15 cellular contexts compared by ENCODE assay signal in genomic region chr10:86498608-86499007, GRCh38. TPM values are rescaled to one million over a fixed set of nuclear protein-coding genes. Genes with fewer than 3 reads are reported as not detected.
DNase-seq lines count a peak whose midpoint lies in the region; ATAC-seq and TF ChIP-seq lines count a peak whose summit lies in the region.
"Had no signal": no experiment of that assay in that cellular context is flagged by ENCODE, and none has a peak within 500 bp of the region (broad histone marks: within the 10 kb centered on the region; RNA-seq: fewer than 3 reads in every experiment).

No MANE protein-coding gene starts in this region.

- DNase-seq in activated CD4-positive, alpha-beta T cell treated with anti-CD3 and anti-CD28 coated beads for 36 hours = no peak
- DNase-seq in activated CD4-positive, alpha-beta T cell treated with anti-CD3 and anti-CD28 coated beads, Interleukin-2, amount 50 U/mL, for 48 hours = no peak
- no peak for DNase-seq in CD8-positive, alpha-beta T cell
- DNase-seq in mesothelial cell of epicardium (ENCODE audit: low spot score in 2 of 2, unreplicated experiment in 2 of 2) (no peak), middle frontal gyrus (ENCODE audit: extremely low spot score, low spot score) (no peak), HK-2 (ENCODE audit: unreplicated experiment) (no peak), GF-D8 (lab: John Stamatoyannopoulos, UW) (no peak)
- DNase-seq: HFFc6, KBM-7, NCI-H187, NCI-H446, RPMI8226, SIG-M5 had no signal

- no peak for TF ChIP-seq CTCF in CD8-positive, alpha-beta T cell (IDR thresholded peaks at IDR 0.05)
- TF ChIP-seq CTCF in SU-DHL-6 (IDR thresholded peaks at IDR 0.05; ENCODE audit: insufficient read depth, low read length, poor library complexity, severe bottlenecking) = no peak
- no peak for TF ChIP-seq CTCF in mesothelial cell of epicardium (IDR thresholded peaks at IDR 0.05; ENCODE audit: unreplicated experiment)

- H3K4me2 ChIP-seq in SU-DHL-6 (ENCODE audit: low read depth, low read length, poor library complexity, severe bottlenecking) = no peak overlapping the region
- H3K4me2 ChIP-seq: BLaER1 treated with 17β-estradiol and CSF1 and Interleukin-3, amounts not matched to agents 10 nM and 100 nM had no signal

- no peaks in the 10 kb centered on the region for H3K4me1 ChIP-seq in CD8-positive, alpha-beta T cell (ENCODE audit: insufficient read depth, low read length)

- peak overlapping the region; percentile 19 for H3K27ac Mint-ChIP-seq in activated CD4-positive, alpha-beta T cell treated with anti-CD3 and anti-CD28 coated beads for 36 hours
- H3K27ac Mint-ChIP-seq in CD8-positive, alpha-beta T cell = peak overlapping the region; percentile 23
- peak overlapping the region; percentile 69 for H3K27ac Mint-ChIP-seq in mesothelial cell of epicardium
- H3K27ac Mint-ChIP-seq: HFFc6 had no signal

- peaks cover 30% of the 10 kb centered on the region for H4K20me1 ChIP-seq in SU-DHL-6 (ENCODE audit: low read depth, low read length)

- ATAC-seq in activated CD4-positive, alpha-beta T cell treated with anti-CD3 and anti-CD28 coated beads for 36 hours = no peak
- no peak for ATAC-seq in CD8-positive, alpha-beta T cell

- H3K27ac ChIP-seq in CD8-positive, alpha-beta T cell (ENCODE audit: low read depth, low read length) = no peak overlapping the region
- H3K27ac ChIP-seq in SU-DHL-6 (ENCODE audit: low read depth, low read length) = peak overlapping the region; percentile 6; the same call in 1 of the 2 replicates
- H3K27ac ChIP-seq: BLaER1 treated with 17β-estradiol and CSF1 and Interleukin-3, amounts not matched to agents 10 nM and 100 nM had no signal

- no peak overlapping the region for H3K4me3 ChIP-seq in CD8-positive, alpha-beta T cell (ENCODE audit: low read depth, low read length)
- no peak overlapping the region for H3K4me3 ChIP-seq in SU-DHL-6 (ENCODE audit: insufficient read depth, low read length, poor library complexity, severe bottlenecking)
- H3K4me3 ChIP-seq: BLaER1 treated with 17β-estradiol and CSF1 and Interleukin-3, amounts not matched to agents 10 nM and 100 nM had no signal

- CTCF ChIA-PET in activated CD4-positive, alpha-beta T cell treated with anti-CD3 and anti-CD28 coated beads for 36 hours (lab: Charles Lee) = interaction anchor here (0.7 kb wide), 1 partner anchor 85 kb away, joined by 3 read pairs; no protein-coding TSS in a partner anchor
- CTCF ChIA-PET in CD8-positive, alpha-beta T cell (lab: Charles Lee) = no interaction called here

- no peaks in the 10 kb centered on the region for H3K9me3 Mint-ChIP-seq in activated CD4-positive, alpha-beta T cell treated with anti-CD3 and anti-CD28 coated beads for 36 hours (ENCODE audit: low read depth)
- H3K9me3 Mint-ChIP-seq in CD8-positive, alpha-beta T cell = no peaks in the 10 kb centered on the region
- H3K9me3 Mint-ChIP-seq in mesothelial cell of epicardium = no peaks in the 10 kb centered on the region
- H3K9me3 Mint-ChIP-seq: HFFc6 had no signal

- no peak overlapping the region for H2AFZ ChIP-seq in SU-DHL-6 (ENCODE audit: low read depth, low read length, severe bottlenecking)

- H3K9ac ChIP-seq in SU-DHL-6 (ENCODE audit: low read length) = no peak overlapping the region
- H3K9ac ChIP-seq: BLaER1 treated with 17β-estradiol and CSF1 and Interleukin-3, amounts not matched to agents 10 nM and 100 nM had no signal

- H3K4me3 Mint-ChIP-seq in activated CD4-positive, alpha-beta T cell treated with anti-CD3 and anti-CD28 coated beads for 36 hours = no peak overlapping the region
- H3K4me3 Mint-ChIP-seq in CD8-positive, alpha-beta T cell = no peak overlapping the region
- H3K4me3 Mint-ChIP-seq in mesothelial cell of epicardium = no peak overlapping the region
- H3K4me3 Mint-ChIP-seq: HFFc6 had no signal

- intact Hi-C loops in activated CD4-positive, alpha-beta T cell treated with anti-CD3 and anti-CD28 coated beads for 36 hours (cut with DNase I, micrococcal nuclease) = no loop called here
- intact Hi-C loops in CD8-positive, alpha-beta T cell (cut with DNase I, micrococcal nuclease) = no loop called here

- peaks cover 52% of the 10 kb centered on the region for H3K36me3 Mint-ChIP-seq in activated CD4-positive, alpha-beta T cell treated with anti-CD3 and anti-CD28 coated beads for 36 hours (ENCODE audit: low read depth)
- H3K36me3 Mint-ChIP-seq in CD8-positive, alpha-beta T cell = peaks cover 81% of the 10 kb centered on the region
- H3K36me3 Mint-ChIP-seq in mesothelial cell of epicardium = peaks cover 51% of the 10 kb centered on the region

- H3K27me3 ChIP-seq in CD8-positive, alpha-beta T cell (ENCODE audit: insufficient read depth, low read length) = no peaks in the 10 kb centered on the region
- no peaks in the 10 kb centered on the region for H3K27me3 ChIP-seq in SU-DHL-6 (ENCODE audit: low read length)
- H3K27me3 ChIP-seq: BLaER1 treated with 17β-estradiol and CSF1 and Interleukin-3, amounts not matched to agents 10 nM and 100 nM had no signal

- no peaks in the 10 kb centered on the region for H3K9me2 ChIP-seq in SU-DHL-6 (replicated peaks; ENCODE audit: insufficient read depth, low read length)

- POLR2A ChIA-PET in activated CD4-positive, alpha-beta T cell treated with anti-CD3 and anti-CD28 coated beads for 36 hours (lab: Charles Lee) = no interaction called here
- POLR2A ChIA-PET in CD8-positive, alpha-beta T cell (lab: Charles Lee) = no interaction called here

- no peaks in the 10 kb centered on the region for H3K27me3 Mint-ChIP-seq in activated CD4-positive, alpha-beta T cell treated with anti-CD3 and anti-CD28 coated beads for 36 hours
- no peaks in the 10 kb centered on the region for H3K27me3 Mint-ChIP-seq in CD8-positive, alpha-beta T cell (ENCODE audit: low read depth)
- no peaks in the 10 kb centered on the region for H3K27me3 Mint-ChIP-seq in mesothelial cell of epicardium (ENCODE audit: low read depth)

- H3K9me3 ChIP-seq in CD8-positive, alpha-beta T cell (ENCODE audit: low read length) = no peaks in the 10 kb centered on the region
- H3K9me3 ChIP-seq in SU-DHL-6 (ENCODE audit: insufficient read depth, low read length) = no peaks in the 10 kb centered on the region
- H3K9me3 ChIP-seq: BLaER1 treated with 17β-estradiol and CSF1 and Interleukin-3, amounts not matched to agents 10 nM and 100 nM had no signal

- peaks cover 50% of the 10 kb centered on the region for H3K4me1 Mint-ChIP-seq in activated CD4-positive, alpha-beta T cell treated with anti-CD3 and anti-CD28 coated beads for 36 hours
- peaks cover 65% of the 10 kb centered on the region for H3K4me1 Mint-ChIP-seq in CD8-positive, alpha-beta T cell (ENCODE audit: low read depth)
- H3K4me1 Mint-ChIP-seq in mesothelial cell of epicardium = no peaks in the 10 kb centered on the region

- no peaks in the 10 kb centered on the region for H3K36me3 ChIP-seq in CD8-positive, alpha-beta T cell (ENCODE audit: insufficient read depth, low read length)
- peaks cover 79% of the 10 kb centered on the region for H3K36me3 ChIP-seq in SU-DHL-6 (ENCODE audit: low read length)

- peaks cover 100% of the 10 kb centered on the region for H3K79me2 ChIP-seq in SU-DHL-6 (ENCODE audit: insufficient read depth, low read length)

- H3F3A ChIP-seq in SU-DHL-6 (ENCODE audit: insufficient read depth) = peaks cover 18% of the 10 kb centered on the region

RNA-seq across cellular contexts. Expression of gene WAPL, which starts 23.0 kb away (rescaled TPM):
- total RNA-seq in activated CD4-positive, alpha-beta T cell treated with anti-CD3 and anti-CD28 coated beads for 36 hours = 10 to 100 TPM; 37.4 to 43.2 TPM
- total RNA-seq in CD8-positive, alpha-beta T cell = 10 to 100 TPM; 35.3 to 36.0 TPM
- total RNA-seq in mesothelial cell of epicardium = 42.8 to 43.4 TPM (median 43.3 TPM) in 3 replicates

Comparison
In these comparisons a context has a peak if more than half of its experiments do, and no peak if none do; other contexts are left out.
1. H3K27ac Mint-ChIP-seq: peak in every context shown above with its lines; median percentile 69 in mesothelial cell of epicardium; 23 in CD8-positive, alpha-beta T cell; 19 in activated CD4-positive, alpha-beta T cell treated with anti-CD3 and anti-CD28 coated beads for 36 hours.